29 cellular contexts compared by ENCODE assay signal in genomic region chr15:52162260-52162659, GRCh38. TPM values are rescaled to one million over a fixed set of nuclear protein-coding genes. Genes with fewer than 3 reads are reported as not detected.
"Had no signal": no experiment of that assay in that cellular context is flagged by ENCODE, and none has a peak within 500 bp of the region (broad histone marks: within the 10 kb centered on the region; RNA-seq: fewer than 3 reads in every experiment).

No MANE protein-coding gene starts in this region.

- H3K27me3 ChIP-seq: adrenal gland, hepatocyte, pancreas, right atrium auricular region, thyroid gland, upper lobe of right lung had no signal

- H3K9me3 ChIP-seq: adrenal gland, pancreas, psoas muscle, right atrium auricular region, thyroid gland, upper lobe of right lung had no signal

- H3K36me3 ChIP-seq: adrenal gland, pancreas, upper lobe of right lung had no signal

- DNase-seq: activated CD4-positive, alpha-beta T cell treated with anti-CD3 and anti-CD28 coated beads, Interleukin-2, amount 10 ng/mL, durations not matched to agents 7 days and 5 days; activated CD4-positive, CD25-positive, alpha-beta regulatory T cell treated with anti-CD3 and anti-CD28 coated beads, Interleukin-2, amount 50 U/mL, for 72 hours; activated gamma-delta T cell treated with Interleukin-2 at 50 U/mL for 16 hours; activated T-cell treated with anti-CD3 and anti-CD28 coated beads, Interleukin-2, amount 50 U/mL, for 1 hour; cerebellar nuclear complex; effector CD4-positive, alpha-beta T cell; foreskin melanocyte; immature natural killer cell; kidney glomerular epithelial cell; left ventricle myocardium superior; mammary epithelial cell; natural killer cell; pancreas; psoas muscle; stimulated activated CD4-positive, alpha-beta T cell treated with anti-CD3 and anti-CD28 coated beads, Interleukin-12 subunit alpha, Interleukin-12 subunit beta, amount 100 ng/mL, for 4 hours; stimulated activated CD4-positive, alpha-beta T cell treated with anti-CD3 and anti-CD28 coated beads, Interleukin-4, amount 100 ng/mL, for 4 hours; thyroid gland; upper lobe of right lung; WERI-Rb-1 had no signal

- H3K27ac Mint-ChIP-seq: activated CD4-positive, alpha-beta T cell treated with anti-CD3 and anti-CD28 coated beads, Interleukin-2, amount 10 ng/mL, durations not matched to agents 7 days and 5 days; activated naive CD4-positive, alpha-beta T cell treated with anti-CD3 and anti-CD28 coated beads, Interleukin-2, amount 50 U/mL, for 72 hours; dendritic cell treated with granulocyte-macrophage colony-stimulating factor and Interleukin-4, amounts not matched to agents 40 ng/mL and 50 ng/mL, for 4 days; immature natural killer cell; mesothelial cell of epicardium; natural killer cell; stimulated activated naive CD8-positive, alpha-beta T cell treated with anti-CD3 and anti-CD28 coated beads, Interleukin-15, Interleukin-2, amounts not matched to agents 100 ng/mL and 50 ng/mL, for 24 hours had no signal

- H3K27ac ChIP-seq: adrenal gland, hepatocyte, pancreas, psoas muscle, right atrium auricular region, thyroid gland, upper lobe of right lung, WERI-Rb-1 had no signal

- ATAC-seq: activated naive CD4-positive, alpha-beta T cell treated with anti-CD3 and anti-CD28 coated beads, Interleukin-2, amount 50 U/mL, for 72 hours; left ventricle myocardium superior; natural killer cell; pancreas; psoas muscle had no signal

- H3K9me3 Mint-ChIP-seq: activated CD4-positive, alpha-beta T cell treated with anti-CD3 and anti-CD28 coated beads, Interleukin-2, amount 10 ng/mL, durations not matched to agents 7 days and 5 days; activated naive CD4-positive, alpha-beta T cell treated with anti-CD3 and anti-CD28 coated beads, Interleukin-2, amount 50 U/mL, for 72 hours; dendritic cell treated with granulocyte-macrophage colony-stimulating factor and Interleukin-4, amounts not matched to agents 40 ng/mL and 50 ng/mL, for 4 days; immature natural killer cell; natural killer cell; stimulated activated naive CD8-positive, alpha-beta T cell treated with anti-CD3 and anti-CD28 coated beads, Interleukin-15, Interleukin-2, amounts not matched to agents 100 ng/mL and 50 ng/mL, for 24 hours had no signal

- H3K27me3 Mint-ChIP-seq: activated CD4-positive, alpha-beta T cell treated with anti-CD3 and anti-CD28 coated beads, Interleukin-2, amount 10 ng/mL, durations not matched to agents 7 days and 5 days; dendritic cell treated with granulocyte-macrophage colony-stimulating factor and Interleukin-4, amounts not matched to agents 40 ng/mL and 50 ng/mL, for 4 days; stimulated activated naive CD8-positive, alpha-beta T cell treated with anti-CD3 and anti-CD28 coated beads, Interleukin-15, Interleukin-2, amounts not matched to agents 100 ng/mL and 50 ng/mL, for 24 hours had no signal

- H2AFZ ChIP-seq: hepatocyte had no signal

- H3K36me3 Mint-ChIP-seq: activated naive CD4-positive, alpha-beta T cell treated with anti-CD3 and anti-CD28 coated beads, Interleukin-2, amount 50 U/mL, for 72 hours; natural killer cell had no signal

- H3K4me1 Mint-ChIP-seq: immature natural killer cell, mesothelial cell of epicardium had no signal

- H3K4me3 Mint-ChIP-seq: activated CD4-positive, alpha-beta T cell treated with anti-CD3 and anti-CD28 coated beads, Interleukin-2, amount 10 ng/mL, durations not matched to agents 7 days and 5 days; dendritic cell treated with granulocyte-macrophage colony-stimulating factor and Interleukin-4, amounts not matched to agents 40 ng/mL and 50 ng/mL, for 4 days; immature natural killer cell; mesothelial cell of epicardium; natural killer cell; stimulated activated naive CD8-positive, alpha-beta T cell treated with anti-CD3 and anti-CD28 coated beads, Interleukin-15, Interleukin-2, amounts not matched to agents 100 ng/mL and 50 ng/mL, for 24 hours had no signal

- H3K4me3 ChIP-seq: adrenal gland, hepatocyte, pancreas, psoas muscle, right atrium auricular region, thyroid gland, upper lobe of right lung had no signal

- FAIRE-seq: bronchial epithelial cell, endometrium, pancreas had no signal

- H3K79me2 ChIP-seq: hepatocyte had no signal

- H3K4me2 ChIP-seq: hepatocyte had no signal

- H3K4me1 ChIP-seq: adrenal gland, pancreas, psoas muscle, thyroid gland, upper lobe of right lung had no signal

RNA-seq across cellular contexts. Expression of gene BCL2L10, which starts 49.7 kb away (rescaled TPM):
- total RNA-seq: activated naive CD4-positive, alpha-beta T cell treated with anti-CD3 and anti-CD28 coated beads, Interleukin-2, amount 50 U/mL, for 72 hours; left ventricle myocardium superior; psoas muscle; skeletal muscle tissue; upper lobe of right lung had no signal
